17 cellular contexts compared by ENCODE assay signal in the genomic region with DNA sequence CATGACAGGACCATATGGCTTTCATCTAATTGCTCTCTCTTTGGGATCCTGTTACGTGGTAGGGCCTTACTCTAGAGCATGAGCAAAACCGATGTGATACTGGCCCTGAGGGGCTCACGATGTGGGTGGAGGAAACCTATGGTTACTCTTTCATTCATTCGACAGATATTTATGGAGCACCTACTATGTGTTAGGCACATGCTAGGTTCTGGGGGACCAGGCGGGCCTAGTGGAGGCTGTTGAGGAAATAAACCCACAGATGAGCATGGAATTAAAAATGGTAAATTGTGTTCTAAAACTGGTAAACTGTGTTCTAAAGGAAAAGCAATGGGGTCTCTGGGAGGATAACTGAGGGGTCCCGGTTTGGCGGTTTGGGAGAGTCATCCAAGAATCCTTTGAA.
"Had no signal": no experiment of that assay in that cellular context is flagged by ENCODE, and none has a peak within 500 bp of the region (broad histone marks: within the 10 kb centered on the region; RNA-seq: fewer than 3 reads in every experiment).

No MANE protein-coding gene starts in this region.

- H3K27me3 ChIP-seq: gastroesophageal sphincter, neutrophil had no signal

- ATAC-seq: gastroesophageal sphincter; mucosa of descending colon; naive thymus-derived CD4-positive, alpha-beta T cell; stimulated activated memory B cell treated with anti-CD40 and anti-IgM and Interleukin-4, amounts not matched to agents 10 μg/mL and 1 μg/mL and 100 μg/mL, for 72 hours; T-cell had no signal

- H3K27ac Mint-ChIP-seq: activated naive CD8-positive, alpha-beta T cell treated with anti-CD3 and anti-CD28 coated beads, Interleukin-2, amount 10 ng/mL, durations not matched to agents 7 days and 5 days; stimulated activated memory B cell treated with anti-CD40 and anti-IgM and Interleukin-4, amounts not matched to agents 10 μg/mL and 1 μg/mL and 100 μg/mL, for 72 hours had no signal

- H3K27ac ChIP-seq: gastroesophageal sphincter, neutrophil had no signal

- H3K4me3 ChIP-seq: gastroesophageal sphincter, mucosa of descending colon had no signal

- DNase-seq: activated CD4-positive, CD25-positive, alpha-beta regulatory T cell treated with anti-CD3 and anti-CD28 coated beads, Interleukin-2, amount 50 U/mL, for 72 hours; activated effector memory CD4-positive, alpha-beta T cell treated with anti-CD3 and anti-CD28 coated beads, Interleukin-2, amount 50 U/mL, for 16 hours; activated naive CD8-positive, alpha-beta T cell treated with anti-CD3 and anti-CD28 coated beads, Interleukin-2, amount 10 ng/mL, durations not matched to agents 7 days and 5 days; activated T-cell treated with anti-CD3 and anti-CD28 coated beads, Interleukin-2, amount 50 U/mL, for 1 hour; aorta; islet precursor cell; mammary epithelial cell; mucosa of descending colon; naive thymus-derived CD4-positive, alpha-beta T cell; retina; stimulated activated CD4-positive, alpha-beta T cell treated with anti-CD3 and anti-CD28 coated beads, Interleukin-2, amount 100 ng/mL, for 48 hours; T-cell; T1000 had no signal

- H3K9me3 ChIP-seq: gastroesophageal sphincter, mucosa of descending colon, neutrophil had no signal

- H3K27me3 Mint-ChIP-seq: activated naive CD8-positive, alpha-beta T cell treated with anti-CD3 and anti-CD28 coated beads, Interleukin-2, amount 10 ng/mL, durations not matched to agents 7 days and 5 days; naive thymus-derived CD4-positive, alpha-beta T cell; stimulated activated memory B cell treated with anti-CD40 and anti-IgM and Interleukin-4, amounts not matched to agents 10 μg/mL and 1 μg/mL and 100 μg/mL, for 72 hours; T-cell had no signal

- FAIRE-seq: bronchial epithelial cell had no signal

- H3K9me3 Mint-ChIP-seq: activated naive CD8-positive, alpha-beta T cell treated with anti-CD3 and anti-CD28 coated beads, Interleukin-2, amount 10 ng/mL, durations not matched to agents 7 days and 5 days; naive thymus-derived CD4-positive, alpha-beta T cell; stimulated activated memory B cell treated with anti-CD40 and anti-IgM and Interleukin-4, amounts not matched to agents 10 μg/mL and 1 μg/mL and 100 μg/mL, for 72 hours; T-cell had no signal

- H3K4me3 Mint-ChIP-seq: activated naive CD8-positive, alpha-beta T cell treated with anti-CD3 and anti-CD28 coated beads, Interleukin-2, amount 10 ng/mL, durations not matched to agents 7 days and 5 days; naive thymus-derived CD4-positive, alpha-beta T cell; stimulated activated memory B cell treated with anti-CD40 and anti-IgM and Interleukin-4, amounts not matched to agents 10 μg/mL and 1 μg/mL and 100 μg/mL, for 72 hours; T-cell had no signal
